ENCODE assay signal across 8 cellular contexts in genomic region chr2:214808961-214809750, GRCh38. TPM values are rescaled to one million over a fixed set of nuclear protein-coding genes. Genes with fewer than 3 reads are reported as not detected.
DNase-seq lines count a peak whose midpoint lies in the region; ATAC-seq and TF ChIP-seq lines count a peak whose summit lies in the region.

Gene BARD1 (minus strand): TSS chr2:214809683. CDS start chr2:214809569, 114 bp downstream.

- peaks cover 53% of the 10 kb centered on the region for H3K4me1 Mint-ChIP-seq in WTC11

- peaks cover 6% of the 10 kb centered on the region for H3K27me3 Mint-ChIP-seq in WTC11 (ENCODE audit: low read depth)

- peak; percentile 42 for DNase-seq in NCI-H2196 (lab: John Stamatoyannopoulos, UW; ENCODE audit: unreplicated experiment)
- no peak for DNase-seq in NCI-H2196 treated with DMSO at 0.1 percent for 48 hours (lab: John Stamatoyannopoulos, UW; ENCODE audit: unreplicated experiment)
- DNase-seq in NCI-H146 treated with DMSO at 0.1 percent for 48 hours (lab: John Stamatoyannopoulos, UW; ENCODE audit: unreplicated experiment), result peak; percentile 12
- peak; percentile 53 for DNase-seq in WTC11 (ENCODE audit: low spot score)
- peak; percentile 75 for DNase-seq in coronary artery (ENCODE audit: low spot score)
- DNase-seq in left lung, result peak; percentile 73 to 84
- DNase-seq in stimulated activated CD4-positive, alpha-beta T cell treated with anti-CD3 and anti-CD28 coated beads, TNF-alpha, amount 100 ng/mL, for 1 hour (ENCODE audit: low read depth in 3 of 3, low spot score in 1 of 3), result peak in 2 of 3 donors; percentile 13 to 20

- POLR2A ChIA-PET in WTC11 (lab: Charles Lee), result interaction anchor here (0.7 to 1.5 kb wide), 2 partner anchors 22 to 1659 kb away, joined by 3 read pairs; no protein-coding TSS in a partner anchor

- H3K4me1 ChIP-seq in left lung, result peaks cover 0 to 22% of the 10 kb centered on the region in 2 donors

- no peaks in the 10 kb centered on the region for H3K9me3 ChIP-seq in left lung

- H3K27ac ChIP-seq in coronary artery (peak within 1 kb of the TSS; percentile 95), left lung (peak within 1 kb of the TSS; percentile 84 to 93)

- peak within 1 kb of the TSS; percentile 100 for H3K27ac Mint-ChIP-seq in WTC11

- no peaks in the 10 kb centered on the region; the same call in 1 of the 2 replicates for H3K36me3 Mint-ChIP-seq in WTC11

- no peaks in the 10 kb centered on the region for H3K36me3 ChIP-seq in left lung

- H3K27me3 ChIP-seq in left lung, result no peaks in the 10 kb centered on the region

- intact Hi-C loops in left lung (cut with DNase I), result no loop called here

- H3K4me3 ChIP-seq in coronary artery, result peak within 1 kb of the TSS; percentile 93
- H3K4me3 ChIP-seq in left lung, result peak within 1 kb of the TSS; percentile 82 to 99

- no peaks in the 10 kb centered on the region for H3K9me3 Mint-ChIP-seq in WTC11

- CTCF ChIA-PET in WTC11 (lab: Charles Lee), result interaction anchor here (1.0 to 4.2 kb wide), 2 partner anchors 22 to 1561 kb away, joined by 3 to 21 read pairs; no protein-coding TSS in a partner anchor

- TF ChIP-seq CTCF in WTC11 (IDR thresholded peaks at IDR 0.05) (no peak), coronary artery (IDR thresholded peaks at IDR 0.05) (no peak), left lung (IDR thresholded peaks at IDR 0.05) (no peak)

- peak within 1 kb of the TSS; percentile 95 for H3K4me3 Mint-ChIP-seq in WTC11

- ATAC-seq in HG02763 (IDR thresholded peaks at IDR 0.05; ENCODE audit: unreplicated experiment), result peak; percentile 21
- ATAC-seq in WTC11, result peak; percentile 1
- peak; percentile 62 for ATAC-seq in left lung

TF ChIP-seq in WTC11, 78 proteins besides CTCF, POLR2A, EP300 and RAD21 (continues in another document):
- 0 out of 2 replicates have a peak, but pooled peaks have one; percentile 56 for TF ChIP-seq TP53 (CRISPR knock-in tag; IDR thresholded peaks at IDR 0.05)
- TF ChIP-seq ZNF138 (CRISPR knock-in tag; conservative IDR thresholded peaks at IDR 0.05), result peak; percentile 49; the same call in 1 of the 2 replicates
- 0 out of 2 replicates have a peak, but pooled peaks have one; percentile 58 for TF ChIP-seq KAT7 (CRISPR knock-in tag; IDR thresholded peaks at IDR 0.05; ENCODE audit: borderline replicate concordance)
- 0 out of 2 replicates have a peak, but pooled peaks have one; percentile 74 for TF ChIP-seq HMGXB4 (CRISPR knock-in tag; IDR thresholded peaks at IDR 0.05)
- no peak for TF ChIP-seq NFATC4 (CRISPR knock-in tag; IDR thresholded peaks at IDR 0.05)
- TF ChIP-seq ATF2 (CRISPR knock-in tag; IDR thresholded peaks at IDR 0.05; ENCODE audit: borderline replicate concordance, low read depth), result no peak
- TF ChIP-seq, protein P1, sequence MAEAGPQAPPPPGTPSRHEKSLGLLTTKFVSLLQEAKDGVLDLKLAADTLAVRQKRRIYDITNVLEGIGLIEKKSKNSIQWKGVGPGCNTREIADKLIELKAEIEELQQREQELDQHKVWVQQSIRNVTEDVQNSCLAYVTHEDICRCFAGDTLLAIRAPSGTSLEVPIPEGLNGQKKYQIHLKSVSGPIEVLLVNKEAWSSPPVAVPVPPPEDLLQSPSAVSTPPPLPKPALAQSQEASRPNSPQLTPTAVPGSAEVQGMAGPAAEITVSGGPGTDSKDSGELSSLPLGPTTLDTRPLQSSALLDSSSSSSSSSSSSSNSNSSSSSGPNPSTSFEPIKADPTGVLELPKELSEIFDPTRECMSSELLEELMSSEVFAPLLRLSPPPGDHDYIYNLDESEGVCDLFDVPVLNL (CRISPR knock-in tag; IDR thresholded peaks at IDR 0.05; ENCODE audit: borderline replicate concordance, low read depth), result no peak
- TF ChIP-seq IRF1 (CRISPR knock-in tag; IDR thresholded peaks at IDR 0.05), result 0 out of 2 replicates have a peak, but pooled peaks have one; percentile 42
- 0 out of 2 replicates have a peak, but pooled peaks have one; percentile 23 for TF ChIP-seq CREM (CRISPR knock-in tag; IDR thresholded peaks at IDR 0.05)
- TF ChIP-seq MYBL2 (CRISPR knock-in tag; IDR thresholded peaks at IDR 0.05), result peak; percentile 52; the same call in 1 of the 2 replicates
- TF ChIP-seq MAX (CRISPR knock-in tag; IDR thresholded peaks at IDR 0.05), result no peak
- TF ChIP-seq USF1 (CRISPR knock-in tag; IDR thresholded peaks at IDR 0.05), result peak; percentile 28; the same call in 1 of the 2 replicates
- peak; percentile 72; the same call in 1 of the 2 replicates for TF ChIP-seq ARID4B (CRISPR knock-in tag; IDR thresholded peaks at IDR 0.05; ENCODE audit: borderline replicate concordance)
- TF ChIP-seq GABPB1 (CRISPR knock-in tag; IDR thresholded peaks at IDR 0.05), result peak; percentile 50; the same call in 1 of the 2 replicates
- no peak for TF ChIP-seq TEAD1 (CRISPR knock-in tag; IDR thresholded peaks at IDR 0.05)
- no peak for TF ChIP-seq GRHL2 (CRISPR knock-in tag; IDR thresholded peaks at IDR 0.05; ENCODE audit: insufficient replicate concordance, severe bottlenecking)
- peak; percentile 68; the same call in 1 of the 2 replicates for TF ChIP-seq FOXP1 (CRISPR knock-in tag; IDR thresholded peaks at IDR 0.05; ENCODE audit: borderline replicate concordance)

RNA-seq across cellular contexts. Expression of gene BARD1, which starts in this region (rescaled TPM):
- 34.0 to 39.6 TPM (median 34.4 TPM) in 3 replicates for total RNA-seq in WTC11 (2021)
- total RNA-seq in left lung, result 10 to 100 TPM; 13.5 to 14.4 TPM

Comparison
In these comparisons a context has a peak if more than half of its experiments do, and no peak if none do; other contexts are left out.
1. ATAC-seq: peak in every context shown above with its lines; median percentile 62 in left lung; 21 in HG02763; 1 in WTC11.